Comparison of ENCODE assay signal across 2 cellular contexts in the genomic region with DNA sequence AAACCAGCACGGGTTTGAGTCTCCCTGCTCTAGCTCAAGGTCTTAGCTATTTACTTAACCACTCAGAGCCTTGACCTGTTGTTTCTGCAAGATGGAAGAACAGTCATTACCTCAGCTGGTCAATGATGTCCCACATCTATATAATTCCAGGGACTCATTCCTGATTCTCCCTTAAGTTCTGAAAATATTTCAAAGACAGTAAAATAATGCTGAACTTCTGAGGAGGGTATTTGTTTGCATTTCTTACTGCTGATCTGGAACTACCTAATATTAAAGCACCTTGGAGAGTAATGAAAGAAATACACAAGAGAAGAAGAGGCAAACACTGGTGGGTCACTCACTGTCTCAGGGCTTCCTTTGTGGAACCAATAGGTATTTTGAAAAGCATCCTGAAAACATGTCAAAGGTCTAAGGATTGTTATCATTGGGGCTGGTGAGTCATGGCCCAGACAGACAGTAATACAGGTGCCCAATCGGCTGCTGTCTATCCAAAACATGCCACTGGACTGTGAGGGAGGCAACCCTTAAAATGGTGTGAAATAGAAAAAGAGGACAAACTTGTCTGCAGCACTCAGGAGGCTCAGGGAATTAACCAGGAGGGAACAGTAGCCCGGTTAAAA.
TF ChIP-seq lines count a peak whose summit lies in the region.

No MANE protein-coding gene starts in this region.

TF ChIP-seq in HCT116, 20 proteins besides CTCF, POLR2A, EP300 and RAD21 (continued from another document):
- TF ChIP-seq ELF1 (IDR thresholded peaks at IDR 0.05; ENCODE audit: borderline replicate concordance, low read depth): no peak

TF ChIP-seq in HepG2, 621 proteins besides CTCF, POLR2A, EP300 and RAD21 (continued from another document and continues in another):
- TF ChIP-seq, protein P1, sequence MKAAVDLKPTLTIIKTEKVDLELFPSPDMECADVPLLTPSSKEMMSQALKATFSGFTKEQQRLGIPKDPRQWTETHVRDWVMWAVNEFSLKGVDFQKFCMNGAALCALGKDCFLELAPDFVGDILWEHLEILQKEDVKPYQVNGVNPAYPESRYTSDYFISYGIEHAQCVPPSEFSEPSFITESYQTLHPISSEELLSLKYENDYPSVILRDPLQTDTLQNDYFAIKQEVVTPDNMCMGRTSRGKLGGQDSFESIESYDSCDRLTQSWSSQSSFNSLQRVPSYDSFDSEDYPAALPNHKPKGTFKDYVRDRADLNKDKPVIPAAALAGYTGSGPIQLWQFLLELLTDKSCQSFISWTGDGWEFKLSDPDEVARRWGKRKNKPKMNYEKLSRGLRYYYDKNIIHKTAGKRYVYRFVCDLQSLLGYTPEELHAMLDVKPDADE (CRISPR knock-in tag; IDR thresholded peaks at IDR 0.05): no peak
- TF ChIP-seq NFRKB (IDR thresholded peaks at IDR 0.05) (no peak), STAG1 (CRISPR knock-in tag; IDR thresholded peaks at IDR 0.05) (no peak), JUND (CRISPR knock-in tag; IDR thresholded peaks at IDR 0.05) (peak; percentile 48; the same call in 1 of the 2 replicates), ZNF44 (CRISPR knock-in tag; IDR thresholded peaks at IDR 0.05) (no peak), KDM5A (IDR thresholded peaks at IDR 0.05; ENCODE audit: borderline replicate concordance, low read length) (no peak), JUN (CRISPR knock-in tag; IDR thresholded peaks at IDR 0.05) (peak; percentile 62; the same call in 1 of the 2 replicates), ZBTB42 (CRISPR knock-in tag; IDR thresholded peaks at IDR 0.05) (no peak), ZBTB8A (CRISPR knock-in tag; IDR thresholded peaks at IDR 0.05; ENCODE audit: borderline replicate concordance, low read depth) (no peak), KLF6 (CRISPR knock-in tag; IDR thresholded peaks at IDR 0.05) (no peak), ZNF605 (CRISPR knock-in tag; IDR thresholded peaks at IDR 0.05) (0 out of 2 replicates have a peak, but pooled peaks have one; percentile 50), TAF15 (IDR thresholded peaks at IDR 0.05; ENCODE audit: low read depth, low read length, poor library complexity, severe bottlenecking) (no peak), DNMT3B (CRISPR knock-in tag; conservative IDR thresholded peaks at IDR 0.05) (no peak), ZFP36L2 (CRISPR knock-in tag; IDR thresholded peaks at IDR 0.05) (no peak), TSC22D2 (CRISPR knock-in tag; IDR thresholded peaks at IDR 0.05; ENCODE audit: borderline replicate concordance) (no peak), SKI (IDR thresholded peaks at IDR 0.05; ENCODE audit: partially characterized antibody) (peak; percentile 35), PCBP2 (optimal IDR thresholded peaks at IDR 0.05; ENCODE audit: low read depth, low read length, poor library complexity, severe bottlenecking) (no peak), ZNF432 (CRISPR knock-in tag; IDR thresholded peaks at IDR 0.05; ENCODE audit: borderline replicate concordance) (no peak), NCOA2 (CRISPR knock-in tag; IDR thresholded peaks at IDR 0.05) (no peak), ZNF501 (CRISPR knock-in tag; IDR thresholded peaks at IDR 0.05) (peak; percentile 54; the same call in 1 of the 2 replicates), FOXA3 (CRISPR knock-in tag; IDR thresholded peaks at IDR 0.05) (peak; percentile 75), ZNF335 (CRISPR knock-in tag; IDR thresholded peaks at IDR 0.05) (0 out of 2 replicates have a peak, but pooled peaks have one; percentile 63), ZFYVE20 (CRISPR knock-in tag; IDR thresholded peaks at IDR 0.05; ENCODE audit: borderline replicate concordance, low read depth) (no peak), MATR3 (CRISPR knock-in tag; IDR thresholded peaks at IDR 0.05) (no peak), ZBTB1 (CRISPR knock-in tag; IDR thresholded peaks at IDR 0.05; ENCODE audit: borderline replicate concordance) (no peak), ZNF10 (CRISPR knock-in tag; IDR thresholded peaks at IDR 0.05; ENCODE audit: borderline replicate concordance, low read depth) (no peak)
- TF ChIP-seq, protein P2, sequence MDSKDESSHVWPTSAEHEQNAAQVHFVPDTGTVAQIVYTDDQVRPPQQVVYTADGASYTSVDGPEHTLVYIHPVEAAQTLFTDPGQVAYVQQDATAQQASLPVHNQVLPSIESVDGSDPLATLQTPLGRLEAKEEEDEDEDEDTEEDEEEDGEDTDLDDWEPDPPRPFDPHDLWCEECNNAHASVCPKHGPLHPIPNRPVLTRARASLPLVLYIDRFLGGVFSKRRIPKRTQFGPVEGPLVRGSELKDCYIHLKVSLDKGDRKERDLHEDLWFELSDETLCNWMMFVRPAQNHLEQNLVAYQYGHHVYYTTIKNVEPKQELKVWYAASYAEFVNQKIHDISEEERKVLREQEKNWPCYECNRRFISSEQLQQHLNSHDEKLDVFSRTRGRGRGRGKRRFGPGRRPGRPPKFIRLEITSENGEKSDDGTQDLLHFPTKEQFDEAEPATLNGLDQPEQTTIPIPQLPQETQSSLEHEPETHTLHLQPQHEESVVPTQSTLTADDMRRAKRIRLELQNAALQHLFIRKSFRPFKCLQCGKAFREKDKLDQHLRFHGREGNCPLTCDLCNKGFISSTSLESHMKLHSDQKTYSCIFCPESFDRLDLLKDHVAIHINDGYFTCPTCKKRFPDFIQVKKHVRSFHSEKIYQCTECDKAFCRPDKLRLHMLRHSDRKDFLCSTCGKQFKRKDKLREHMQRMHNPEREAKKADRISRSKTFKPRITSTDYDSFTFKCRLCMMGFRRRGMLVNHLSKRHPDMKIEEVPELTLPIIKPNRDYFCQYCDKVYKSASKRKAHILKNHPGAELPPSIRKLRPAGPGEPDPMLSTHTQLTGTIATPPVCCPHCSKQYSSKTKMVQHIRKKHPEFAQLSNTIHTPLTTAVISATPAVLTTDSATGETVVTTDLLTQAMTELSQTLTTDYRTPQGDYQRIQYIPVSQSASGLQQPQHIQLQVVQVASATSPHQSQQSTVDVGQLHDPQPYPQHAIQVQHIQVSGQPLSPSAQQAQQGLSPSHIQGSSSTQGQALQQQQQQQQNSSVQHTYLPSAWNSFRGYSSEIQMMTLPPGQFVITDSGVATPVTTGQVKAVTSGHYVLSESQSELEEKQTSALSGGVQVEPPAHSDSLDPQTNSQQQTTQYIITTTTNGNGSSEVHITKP (CRISPR knock-in tag; IDR thresholded peaks at IDR 0.05; ENCODE audit: low read depth): no peak
- TF ChIP-seq, protein P3, sequence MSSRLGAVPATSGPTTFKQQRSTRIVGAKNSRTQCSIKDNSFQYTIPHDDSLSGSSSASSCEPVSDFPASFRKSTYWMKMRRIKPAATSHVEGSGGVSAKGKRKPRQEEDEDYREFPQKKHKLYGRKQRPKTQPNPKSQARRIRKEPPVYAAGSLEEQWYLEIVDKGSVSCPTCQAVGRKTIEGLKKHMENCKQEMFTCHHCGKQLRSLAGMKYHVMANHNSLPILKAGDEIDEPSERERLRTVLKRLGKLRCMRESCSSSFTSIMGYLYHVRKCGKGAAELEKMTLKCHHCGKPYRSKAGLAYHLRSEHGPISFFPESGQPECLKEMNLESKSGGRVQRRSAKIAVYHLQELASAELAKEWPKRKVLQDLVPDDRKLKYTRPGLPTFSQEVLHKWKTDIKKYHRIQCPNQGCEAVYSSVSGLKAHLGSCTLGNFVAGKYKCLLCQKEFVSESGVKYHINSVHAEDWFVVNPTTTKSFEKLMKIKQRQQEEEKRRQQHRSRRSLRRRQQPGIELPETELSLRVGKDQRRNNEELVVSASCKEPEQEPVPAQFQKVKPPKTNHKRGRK (CRISPR knock-in tag; IDR thresholded peaks at IDR 0.05): no peak
- TF ChIP-seq, protein P4, sequence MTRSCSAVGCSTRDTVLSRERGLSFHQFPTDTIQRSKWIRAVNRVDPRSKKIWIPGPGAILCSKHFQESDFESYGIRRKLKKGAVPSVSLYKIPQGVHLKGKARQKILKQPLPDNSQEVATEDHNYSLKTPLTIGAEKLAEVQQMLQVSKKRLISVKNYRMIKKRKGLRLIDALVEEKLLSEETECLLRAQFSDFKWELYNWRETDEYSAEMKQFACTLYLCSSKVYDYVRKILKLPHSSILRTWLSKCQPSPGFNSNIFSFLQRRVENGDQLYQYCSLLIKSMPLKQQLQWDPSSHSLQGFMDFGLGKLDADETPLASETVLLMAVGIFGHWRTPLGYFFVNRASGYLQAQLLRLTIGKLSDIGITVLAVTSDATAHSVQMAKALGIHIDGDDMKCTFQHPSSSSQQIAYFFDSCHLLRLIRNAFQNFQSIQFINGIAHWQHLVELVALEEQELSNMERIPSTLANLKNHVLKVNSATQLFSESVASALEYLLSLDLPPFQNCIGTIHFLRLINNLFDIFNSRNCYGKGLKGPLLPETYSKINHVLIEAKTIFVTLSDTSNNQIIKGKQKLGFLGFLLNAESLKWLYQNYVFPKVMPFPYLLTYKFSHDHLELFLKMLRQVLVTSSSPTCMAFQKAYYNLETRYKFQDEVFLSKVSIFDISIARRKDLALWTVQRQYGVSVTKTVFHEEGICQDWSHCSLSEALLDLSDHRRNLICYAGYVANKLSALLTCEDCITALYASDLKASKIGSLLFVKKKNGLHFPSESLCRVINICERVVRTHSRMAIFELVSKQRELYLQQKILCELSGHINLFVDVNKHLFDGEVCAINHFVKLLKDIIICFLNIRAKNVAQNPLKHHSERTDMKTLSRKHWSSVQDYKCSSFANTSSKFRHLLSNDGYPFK (CRISPR knock-in tag; IDR thresholded peaks at IDR 0.05; ENCODE audit: borderline replicate concordance): no peak
- TF ChIP-seq, protein P5, sequence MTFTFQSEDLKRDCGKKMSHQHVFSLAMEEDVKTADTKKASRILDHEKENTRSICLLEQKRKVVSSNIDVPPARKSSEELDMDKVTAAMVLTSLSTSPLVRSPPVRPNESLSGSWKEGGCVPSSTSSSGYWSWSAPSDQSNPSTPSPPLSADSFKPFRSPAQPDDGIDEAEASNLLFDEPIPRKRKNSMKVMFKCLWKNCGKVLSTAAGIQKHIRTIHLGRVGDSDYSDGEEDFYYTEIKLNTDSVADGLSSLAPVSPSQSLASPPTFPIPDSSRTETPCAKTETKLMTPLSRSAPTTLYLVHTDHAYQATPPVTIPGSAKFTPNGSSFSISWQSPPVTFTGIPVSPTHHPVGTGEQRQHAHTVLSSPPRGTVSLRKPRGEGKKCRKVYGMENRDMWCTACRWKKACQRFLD (CRISPR knock-in tag; IDR thresholded peaks at IDR 0.05; ENCODE audit: borderline replicate concordance): no peak
- TF ChIP-seq, protein P6, sequence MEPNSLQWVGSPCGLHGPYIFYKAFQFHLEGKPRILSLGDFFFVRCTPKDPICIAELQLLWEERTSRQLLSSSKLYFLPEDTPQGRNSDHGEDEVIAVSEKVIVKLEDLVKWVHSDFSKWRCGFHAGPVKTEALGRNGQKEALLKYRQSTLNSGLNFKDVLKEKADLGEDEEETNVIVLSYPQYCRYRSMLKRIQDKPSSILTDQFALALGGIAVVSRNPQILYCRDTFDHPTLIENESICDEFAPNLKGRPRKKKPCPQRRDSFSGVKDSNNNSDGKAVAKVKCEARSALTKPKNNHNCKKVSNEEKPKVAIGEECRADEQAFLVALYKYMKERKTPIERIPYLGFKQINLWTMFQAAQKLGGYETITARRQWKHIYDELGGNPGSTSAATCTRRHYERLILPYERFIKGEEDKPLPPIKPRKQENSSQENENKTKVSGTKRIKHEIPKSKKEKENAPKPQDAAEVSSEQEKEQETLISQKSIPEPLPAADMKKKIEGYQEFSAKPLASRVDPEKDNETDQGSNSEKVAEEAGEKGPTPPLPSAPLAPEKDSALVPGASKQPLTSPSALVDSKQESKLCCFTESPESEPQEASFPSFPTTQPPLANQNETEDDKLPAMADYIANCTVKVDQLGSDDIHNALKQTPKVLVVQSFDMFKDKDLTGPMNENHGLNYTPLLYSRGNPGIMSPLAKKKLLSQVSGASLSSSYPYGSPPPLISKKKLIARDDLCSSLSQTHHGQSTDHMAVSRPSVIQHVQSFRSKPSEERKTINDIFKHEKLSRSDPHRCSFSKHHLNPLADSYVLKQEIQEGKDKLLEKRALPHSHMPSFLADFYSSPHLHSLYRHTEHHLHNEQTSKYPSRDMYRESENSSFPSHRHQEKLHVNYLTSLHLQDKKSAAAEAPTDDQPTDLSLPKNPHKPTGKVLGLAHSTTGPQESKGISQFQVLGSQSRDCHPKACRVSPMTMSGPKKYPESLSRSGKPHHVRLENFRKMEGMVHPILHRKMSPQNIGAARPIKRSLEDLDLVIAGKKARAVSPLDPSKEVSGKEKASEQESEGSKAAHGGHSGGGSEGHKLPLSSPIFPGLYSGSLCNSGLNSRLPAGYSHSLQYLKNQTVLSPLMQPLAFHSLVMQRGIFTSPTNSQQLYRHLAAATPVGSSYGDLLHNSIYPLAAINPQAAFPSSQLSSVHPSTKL (CRISPR knock-in tag; IDR thresholded peaks at IDR 0.05): peak; percentile 76
- TF ChIP-seq, protein P7, sequence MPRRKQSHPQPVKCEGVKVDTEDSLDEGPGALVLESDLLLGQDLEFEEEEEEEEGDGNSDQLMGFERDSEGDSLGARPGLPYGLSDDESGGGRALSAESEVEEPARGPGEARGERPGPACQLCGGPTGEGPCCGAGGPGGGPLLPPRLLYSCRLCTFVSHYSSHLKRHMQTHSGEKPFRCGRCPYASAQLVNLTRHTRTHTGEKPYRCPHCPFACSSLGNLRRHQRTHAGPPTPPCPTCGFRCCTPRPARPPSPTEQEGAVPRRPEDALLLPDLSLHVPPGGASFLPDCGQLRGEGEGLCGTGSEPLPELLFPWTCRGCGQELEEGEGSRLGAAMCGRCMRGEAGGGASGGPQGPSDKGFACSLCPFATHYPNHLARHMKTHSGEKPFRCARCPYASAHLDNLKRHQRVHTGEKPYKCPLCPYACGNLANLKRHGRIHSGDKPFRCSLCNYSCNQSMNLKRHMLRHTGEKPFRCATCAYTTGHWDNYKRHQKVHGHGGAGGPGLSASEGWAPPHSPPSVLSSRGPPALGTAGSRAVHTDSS (CRISPR knock-in tag; conservative IDR thresholded peaks at IDR 0.05): no peak
- TF ChIP-seq, protein P8, sequence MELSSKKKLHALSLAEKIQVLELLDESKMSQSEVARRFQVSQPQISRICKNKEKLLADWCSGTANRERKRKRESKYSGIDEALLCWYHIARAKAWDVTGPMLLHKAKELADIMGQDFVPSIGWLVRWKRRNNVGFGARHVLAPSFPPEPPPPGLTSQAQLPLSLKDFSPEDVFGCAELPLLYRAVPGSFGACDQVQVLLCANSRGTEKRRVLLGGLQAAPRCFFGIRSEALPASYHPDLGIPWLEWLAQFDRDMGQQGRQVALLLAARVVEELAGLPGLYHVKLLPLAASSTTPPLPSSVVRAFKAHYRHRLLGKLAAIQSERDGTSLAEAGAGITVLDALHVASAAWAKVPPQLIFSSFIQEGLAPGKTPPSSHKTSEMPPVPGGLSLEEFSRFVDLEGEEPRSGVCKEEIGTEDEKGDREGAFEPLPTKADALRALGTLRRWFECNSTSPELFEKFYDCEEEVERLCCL (CRISPR knock-in tag; IDR thresholded peaks at IDR 0.05; ENCODE audit: borderline replicate concordance): no peak
